ENCODE assay signal across 10 cellular contexts in genomic region chr17:21512307-21513011, GRCh38.
DNase-seq lines count a peak whose midpoint lies in the region; ATAC-seq, FAIRE-seq and TF ChIP-seq lines count a peak whose summit lies in the region.
"Had no signal": no experiment of that assay in that cellular context is flagged by ENCODE, and none has a peak within 500 bp of the region (broad histone marks: within the 10 kb centered on the region; RNA-seq: fewer than 3 reads in every experiment).

No MANE protein-coding gene starts in this region.

- no peak for FAIRE-seq in RCC 7860 (lab: Jason Lieb, UNC)

- H3K27me3 ChIP-seq in AG04450 (ENCODE audit: control insufficient read depth, insufficient read depth, low read length), result peaks cover 23% of the 10 kb centered on the region
- peaks cover 25% of the 10 kb centered on the region for H3K27me3 ChIP-seq in GM23248 (replicated peaks; ENCODE audit: insufficient read depth)
- H3K27me3 ChIP-seq: sigmoid colon had no signal

- H3K9me2 ChIP-seq in GM23248 (ENCODE audit: insufficient read depth), result no peaks in the 10 kb centered on the region

- no peaks in the 10 kb centered on the region for H3K36me3 Mint-ChIP-seq in naive thymus-derived CD8-positive, alpha-beta T cell

- H3K4me1 ChIP-seq in GM23248 (ENCODE audit: insufficient read depth), result no peaks in the 10 kb centered on the region

- no peaks in the 10 kb centered on the region for H3K36me3 ChIP-seq in GM23248 (ENCODE audit: low read depth)
- H3K36me3 ChIP-seq: sigmoid colon had no signal

- peak overlapping the region; percentile 65; the same call in 1 of the 2 replicates for H2AFZ ChIP-seq in GM23248

- H3K4me3 ChIP-seq in AG04450 (ENCODE audit: low read depth, low read length), result peak overlapping the region; percentile 22; the same call in 1 of the 2 replicates
- peak overlapping the region; percentile 26; the same call in 1 of the 2 replicates for H3K4me3 ChIP-seq in GM23248
- peak overlapping the region; percentile 23 for H3K4me3 ChIP-seq in choroid plexus epithelial cell (ENCODE audit: low read depth, low read length)

- no peaks in the 10 kb centered on the region for H3K9me3 Mint-ChIP-seq in naive thymus-derived CD8-positive, alpha-beta T cell
- H3K9me3 Mint-ChIP-seq: central memory CD8-positive, alpha-beta T cell had no signal

- POLR2A ChIA-PET in AG04450 (lab: Yijun Ruan, JAX), result interaction anchor here (0.6 to 1.3 kb wide), 2 partner anchors 55 to 286 kb away, joined by 5 read pairs; no protein-coding TSS in a partner anchor
- POLR2A ChIA-PET in naive thymus-derived CD8-positive, alpha-beta T cell (lab: Charles Lee), result interaction anchor here (1.0 to 1.7 kb wide), 3 partner anchors 55 to 233 kb away, joined by 3 to 7 read pairs (median 5); no protein-coding TSS in a partner anchor

- peak overlapping the region in 1 of 10 donors; percentile 63 for H3K27ac Mint-ChIP-seq in naive thymus-derived CD8-positive, alpha-beta T cell

- TF ChIP-seq CTCF in AG04450 (IDR thresholded peaks at IDR 0.05; ENCODE audit: low read depth, low read length) (no peak), choroid plexus epithelial cell (conservative IDR thresholded peaks at IDR 0.05; ENCODE audit: low read depth, low read length) (no peak)

- peaks cover 10 to 42% (median 20%) of the 10 kb centered on the region in 5 donors for H3K27me3 Mint-ChIP-seq in naive thymus-derived CD8-positive, alpha-beta T cell

- no peaks in the 10 kb centered on the region for H4K20me1 ChIP-seq in GM23248 (ENCODE audit: insufficient read depth)

- H3F3A ChIP-seq in GM23248 (ENCODE audit: insufficient read depth), result no peaks in the 10 kb centered on the region

- 65 to 74% methylated on average over 13 to 16 of the region's 18 CpGs for WGBS in GM23248 (ENCODE audit: low coverage in 1 of 2, low lambda C conversion rate in 2 of 2, missing lambda C conversion rate in 2 of 2), 2 experiments

- H3K4me3 Mint-ChIP-seq in naive thymus-derived CD8-positive, alpha-beta T cell, result peak overlapping the region in 6 of 10 donors; percentile 34 to 88 (median 61)

- peaks cover 4 to 24% (median 19%) of the 10 kb centered on the region in 4 donors for H3K4me1 Mint-ChIP-seq in naive thymus-derived CD8-positive, alpha-beta T cell

- DNase-seq in AG04450 (ENCODE audit: low read depth, low spot score) (no peak), GM23248 (no peak), choroid plexus epithelial cell (ENCODE audit: low read depth) (no peak), NCI-H510A treated with DMSO at 0.1 percent for 48 hours (lab: John Stamatoyannopoulos, UW) (no peak), RCC 7860 (ENCODE audit: low spot score) (no peak), NCI-H2227 (lab: John Stamatoyannopoulos, UW; ENCODE audit: unreplicated experiment) (no peak)
- peak in 3 of 10 donors; percentile 10 to 46 (median 12) for DNase-seq in naive thymus-derived CD8-positive, alpha-beta T cell

- CTCF ChIA-PET in AG04450 (lab: Charles Lee), result interaction anchor here (0.6 to 5.8 kb wide), 42 partner anchors 11 to 481 kb away, joined by 3 to 120 read pairs (median 6); partner anchors contain the start of gene DHRS7B

- 0 out of 2 replicates have a peak overlapping the region, but pooled peaks have one; percentile 32 for H3K9ac ChIP-seq in GM23248

- peak overlapping the region; percentile 69 for H3K4me2 ChIP-seq in GM23248 (ENCODE audit: unreplicated experiment)

- no peak overlapping the region for H3K27ac ChIP-seq in AG04450 (ENCODE audit: low read depth, low read length)
- H3K27ac ChIP-seq in GM23248, result no peak overlapping the region

- no peaks in the 10 kb centered on the region for H3K79me2 ChIP-seq in GM23248 (ENCODE audit: insufficient read depth)

- no peak for ATAC-seq in naive thymus-derived CD8-positive, alpha-beta T cell
- no peak for ATAC-seq in esophagus mucosa

- in situ Hi-C loops in GM23248 (cut with MboI), result no loop called here

- H3K9me3 ChIP-seq in AG04450 (ENCODE audit: control insufficient read depth, insufficient read depth, low read length) (no peaks in the 10 kb centered on the region), GM23248 (ENCODE audit: low read depth) (no peaks in the 10 kb centered on the region)
- H3K9me3 ChIP-seq: sigmoid colon had no signal
